In genomic region chr9:121297414-121297813, GRCh38 we compare ENCODE assay signal across 16 cellular contexts. TPM values are rescaled to one million over a fixed set of nuclear protein-coding genes. Genes with fewer than 3 reads are reported as not detected.
DNase-seq lines count a peak whose midpoint lies in the region; ATAC-seq, FAIRE-seq and TF ChIP-seq lines count a peak whose summit lies in the region.
"Had no signal": no experiment of that assay in that cellular context is flagged by ENCODE, and none has a peak within 500 bp of the region (broad histone marks: within the 10 kb centered on the region; RNA-seq: fewer than 3 reads in every experiment).

No MANE protein-coding gene starts in this region.

- peaks cover 65% of the 10 kb centered on the region for H3K4me1 ChIP-seq in rectal smooth muscle tissue (ENCODE audit: control insufficient read depth, insufficient read depth, low read length)

- DNase-seq in AML-193 (lab: John Stamatoyannopoulos, UW): peak; percentile 85 to 87
- peak; percentile 51 to 67 for DNase-seq in Kasumi-1 (lab: John Stamatoyannopoulos, UW)
- DNase-seq in coronary artery (ENCODE audit: low spot score): no peak
- no peak for DNase-seq in frontal cortex (ENCODE audit: low spot score in 2 of 2)
- no peak for DNase-seq in SW480 (ENCODE audit: low spot score)
- DNase-seq: activated CD8-positive, alpha-beta T cell treated with anti-CD3 and anti-CD28 coated beads, Interleukin-2, amount 10 ng/mL, durations not matched to agents 7 days and 5 days; DMS79; endodermal cell; NCI-H146; NCI-H510A treated with DMSO at 0.1 percent for 48 hours; upper lobe of left lung had no signal

- H3K36me3 ChIP-seq in rectal smooth muscle tissue (ENCODE audit: control insufficient read depth, insufficient read depth, low read length): peaks cover 8% of the 10 kb centered on the region

- no peaks in the 10 kb centered on the region for H3K27me3 ChIP-seq in rectal smooth muscle tissue (ENCODE audit: control insufficient read depth, insufficient read depth, low read length)
- H3K27me3 ChIP-seq: upper lobe of left lung had no signal

- no peak for ATAC-seq in esophagus mucosa
- ATAC-seq in HG03378 (IDR thresholded peaks at IDR 0.05; ENCODE audit: unreplicated experiment): no peak
- ATAC-seq: activated CD8-positive, alpha-beta T cell treated with anti-CD3 and anti-CD28 coated beads, Interleukin-2, amount 10 ng/mL, durations not matched to agents 7 days and 5 days; left lobe of liver had no signal

- H3K27ac ChIP-seq in coronary artery (peak overlapping the region; percentile 89 to 97), rectal smooth muscle tissue (ENCODE audit: low read depth, low read length) (peak overlapping the region; percentile 92)

- TF ChIP-seq CTCF in coronary artery (IDR thresholded peaks at IDR 0.05): no peak

- no peak overlapping the region for H3K9ac ChIP-seq in rectal smooth muscle tissue (ENCODE audit: low read length)

- H3K4me3 ChIP-seq in coronary artery (no peak overlapping the region), rectal smooth muscle tissue (ENCODE audit: low read length) (no peak overlapping the region)
- H3K4me3 ChIP-seq: upper lobe of left lung had no signal

- FAIRE-seq in frontal cortex (lab: Jason Lieb, UNC): no peak
- FAIRE-seq: TTC549 had no signal

RNA-seq across cellular contexts. Expression of gene GSN, which starts 29.5 kb away (rescaled TPM):
- total RNA-seq in frontal cortex (24.5 TPM), esophagus mucosa (270 TPM)

Comparison
In these comparisons a context has a peak if more than half of its experiments do, and no peak if none do; other contexts are left out.
1. DNase-seq: peak in AML-193 (2 of 2) and Kasumi-1 (2 of 2); none in coronary artery (single experiment), frontal cortex (0 of 2) and SW480 (single experiment).
2. RNA of gene GSN, which starts 29.5 kb away (total RNA-seq): 270 TPM in esophagus mucosa (single experiment); 24.5 TPM in frontal cortex (single experiment); every median in the first group is over 10 times any median in the second.